Comparison of ENCODE assay signal across 10 cellular contexts in genomic region chrX:48466696-48467095, GRCh38. TPM values are rescaled to one million over a fixed set of nuclear protein-coding genes. Genes with fewer than 3 reads are reported as not detected.
DNase-seq lines count a peak whose midpoint lies in the region; TF ChIP-seq lines count a peak whose summit lies in the region.
"Had no signal": no experiment of that assay in that cellular context is flagged by ENCODE, and none has a peak within 500 bp of the region (broad histone marks: within the 10 kb centered on the region; RNA-seq: fewer than 3 reads in every experiment).

No MANE protein-coding gene starts in this region.

- in situ Hi-C loops in ACHN (cut with HindIII; ENCODE audit: low pct_ligation_motif_present, low pct_unique_long_range_greater_than_20kb, low sequenced_read_pairs): no loop called here

- H3K27me3 Mint-ChIP-seq in CD14-positive monocyte (ENCODE audit: low read depth in 3 of 3): peaks cover 1 to 17% (median 3%) of the 10 kb centered on the region in 3 donors
- H3K27me3 Mint-ChIP-seq in activated naive CD8-positive, alpha-beta T cell treated with anti-CD3 and anti-CD28 coated beads for 36 hours: no peaks in the 10 kb centered on the region
- H3K27me3 Mint-ChIP-seq in nephron (ENCODE audit: low read depth): peaks cover 17% of the 10 kb centered on the region

- H3K4me2 ChIP-seq in MM.1S (ENCODE audit: low read depth, low read length): peak overlapping the region; percentile 74; the same call in 1 of the 2 replicates

- no peak for DNase-seq in CD14-positive monocyte (ENCODE audit: low spot score)
- no peak for DNase-seq in MM.1S
- DNase-seq in activated naive CD8-positive, alpha-beta T cell treated with anti-CD3 and anti-CD28 coated beads for 36 hours: peak; percentile 39
- no peak for DNase-seq in GM20000 (ENCODE audit: low spot score)
- no peak for DNase-seq in esophagus squamous epithelium (lab: John Stamatoyannopoulos, UW)
- DNase-seq in ACHN: no peak
- DNase-seq in amniotic stem cell (lab: John Stamatoyannopoulos, UW): no peak
- DNase-seq: NCI-H1048 had no signal

- peaks cover 48% of the 10 kb centered on the region for H3K79me2 ChIP-seq in MM.1S (ENCODE audit: low read length)

- TF ChIP-seq CTCF in CD14-positive monocyte (IDR thresholded peaks at IDR 0.05): peak; percentile 18
- peak; percentile 30 for TF ChIP-seq CTCF in MM.1S (IDR thresholded peaks at IDR 0.05; ENCODE audit: low read length)
- TF ChIP-seq CTCF in nephron (IDR thresholded peaks at IDR 0.05; ENCODE audit: unreplicated experiment in 3 of 3): no peak
- no peak for TF ChIP-seq CTCF in GM20000 (IDR thresholded peaks at IDR 0.05; ENCODE audit: extremely low read depth, missing control alignments)
- TF ChIP-seq CTCF in esophagus squamous epithelium (IDR thresholded peaks at IDR 0.05): peak in 1 of 6 experiments; percentile 22

- H3K27ac Mint-ChIP-seq in CD14-positive monocyte: no peak overlapping the region
- peak overlapping the region; percentile 96 for H3K27ac Mint-ChIP-seq in activated naive CD8-positive, alpha-beta T cell treated with anti-CD3 and anti-CD28 coated beads for 36 hours
- H3K27ac Mint-ChIP-seq in nephron: peak overlapping the region in 1 of 3 experiments; percentile 48
- H3K27ac Mint-ChIP-seq: dendritic cell treated with granulocyte-macrophage colony-stimulating factor and Interleukin-4, amounts not matched to agents 40 ng/mL and 50 ng/mL, for 4 days had no signal

- TF ChIP-seq POLR2A in esophagus squamous epithelium (IDR thresholded peaks at IDR 0.05): no peak

- 100% methylated on average over 1 of the region's 10 CpGs; no CpG with 5 or more reads in 1 of the 2 donors for WGBS in esophagus squamous epithelium, 2 donors

- H3K9me2 ChIP-seq in MM.1S (replicated peaks; ENCODE audit: insufficient read depth, low read length): no peaks in the 10 kb centered on the region

- H3K4me1 ChIP-seq in MM.1S (ENCODE audit: low read length) (no peaks in the 10 kb centered on the region), esophagus squamous epithelium (peaks cover 0 to 23% (median 0%) of the 10 kb centered on the region in 3 donors)

- no peak overlapping the region for H3K4me3 Mint-ChIP-seq in CD14-positive monocyte
- H3K4me3 Mint-ChIP-seq in activated naive CD8-positive, alpha-beta T cell treated with anti-CD3 and anti-CD28 coated beads for 36 hours: peak overlapping the region; percentile 90
- peak overlapping the region in 2 of 3 experiments; percentile 69 to 75 for H3K4me3 Mint-ChIP-seq in nephron
- H3K4me3 Mint-ChIP-seq: dendritic cell treated with granulocyte-macrophage colony-stimulating factor and Interleukin-4, amounts not matched to agents 40 ng/mL and 50 ng/mL, for 4 days had no signal

- peaks cover 3 to 4% of the 10 kb centered on the region in 2 donors for H3K36me3 Mint-ChIP-seq in CD14-positive monocyte
- H3K36me3 Mint-ChIP-seq in activated naive CD8-positive, alpha-beta T cell treated with anti-CD3 and anti-CD28 coated beads for 36 hours: peaks cover 51% of the 10 kb centered on the region
- no peaks in the 10 kb centered on the region for H3K36me3 Mint-ChIP-seq in nephron (ENCODE audit: low read depth)

- H3K9me3 ChIP-seq in MM.1S (replicated peaks; ENCODE audit: insufficient read depth, low read length) (no peaks in the 10 kb centered on the region), esophagus squamous epithelium (no peaks in the 10 kb centered on the region)

- H3K9me3 Mint-ChIP-seq in CD14-positive monocyte (peaks cover 0 to 2% (median 0%) of the 10 kb centered on the region in 7 donors), nephron (peaks cover 17% of the 10 kb centered on the region)
- no peaks in the 10 kb centered on the region for H3K9me3 Mint-ChIP-seq in activated naive CD8-positive, alpha-beta T cell treated with anti-CD3 and anti-CD28 coated beads for 36 hours
- H3K9me3 Mint-ChIP-seq: dendritic cell treated with granulocyte-macrophage colony-stimulating factor and Interleukin-4, amounts not matched to agents 40 ng/mL and 50 ng/mL, for 4 days had no signal

- H3K36me3 ChIP-seq in MM.1S (replicated peaks; ENCODE audit: insufficient read depth, low read length) (no peaks in the 10 kb centered on the region), esophagus squamous epithelium (no peaks in the 10 kb centered on the region)

- intact Hi-C loops in CD14-positive monocyte (cut with micrococcal nuclease): no loop called here
- intact Hi-C loops in esophagus squamous epithelium (cut with DNase I): no loop called here

- no peak overlapping the region for H3K27ac ChIP-seq in MM.1S (ENCODE audit: low read length)
- H3K27ac ChIP-seq in esophagus squamous epithelium: no peak overlapping the region

- no peak overlapping the region for H3K9ac ChIP-seq in MM.1S (ENCODE audit: low read length)

- peaks cover 22% of the 10 kb centered on the region for H3K4me1 Mint-ChIP-seq in CD14-positive monocyte
- H3K4me1 Mint-ChIP-seq in activated naive CD8-positive, alpha-beta T cell treated with anti-CD3 and anti-CD28 coated beads for 36 hours: peaks cover 29% of the 10 kb centered on the region
- peaks cover 38% of the 10 kb centered on the region for H3K4me1 Mint-ChIP-seq in nephron

- no peaks in the 10 kb centered on the region for H4K20me1 ChIP-seq in MM.1S (ENCODE audit: insufficient read depth, low read length)

- H3K4me3 ChIP-seq in MM.1S (ENCODE audit: low read length) (peak overlapping the region; percentile 86; the same call in 1 of the 2 replicates), esophagus squamous epithelium (no peak overlapping the region)

- H2AFZ ChIP-seq in MM.1S (ENCODE audit: low read length): no peak overlapping the region

- H3F3A ChIP-seq in MM.1S (ENCODE audit: insufficient read depth, low read length): no peaks in the 10 kb centered on the region

- H3K27me3 ChIP-seq in MM.1S (replicated peaks; ENCODE audit: insufficient read depth, low read length) (no peaks in the 10 kb centered on the region), esophagus squamous epithelium (no peaks in the 10 kb centered on the region)

RNA-seq across cellular contexts. Expression of gene SLC38A5, which starts 3.4 kb away (rescaled TPM):
- under 1 TPM; 0.69 to 0.94 TPM for polyA plus RNA-seq in CD14-positive monocyte
- total RNA-seq in activated naive CD8-positive, alpha-beta T cell treated with anti-CD3 and anti-CD28 coated beads for 36 hours: 100 to 1,000 TPM; 146 to 156 TPM
- 10 to 100 TPM in 3 of 4 donors, 1 to 10 TPM in 1; 9.6 to 25.4 (median 24.7) TPM for total RNA-seq in esophagus squamous epithelium

RNA-seq across cellular contexts. Expression of gene FTSJ1, which starts 9.3 kb away (rescaled TPM):
- 10 to 100 TPM; 36.6 to 44.3 TPM for polyA plus RNA-seq in CD14-positive monocyte
- total RNA-seq in activated naive CD8-positive, alpha-beta T cell treated with anti-CD3 and anti-CD28 coated beads for 36 hours: 10 to 100 TPM; 98.7 to 98.8 TPM
- 10 to 100 TPM; 33.4 to 61.8 (median 45.8) TPM for total RNA-seq in esophagus squamous epithelium

RNA-seq across cellular contexts. Expression of gene PORCN, which starts 42.1 kb away (rescaled TPM):
- polyA plus RNA-seq in CD14-positive monocyte: 1 to 10 TPM; 7.5 to 7.8 TPM
- 10 to 100 TPM; 11.0 to 11.9 TPM for total RNA-seq in activated naive CD8-positive, alpha-beta T cell treated with anti-CD3 and anti-CD28 coated beads for 36 hours
- 10 to 100 TPM; 11.2 to 25.8 (median 17.6) TPM for total RNA-seq in esophagus squamous epithelium

RNA-seq across cellular contexts. Expression of gene EBP, which starts 54.9 kb away (rescaled TPM):
- 10 to 100 TPM; 47.4 to 59.5 TPM for polyA plus RNA-seq in CD14-positive monocyte
- total RNA-seq in activated naive CD8-positive, alpha-beta T cell treated with anti-CD3 and anti-CD28 coated beads for 36 hours: 100 to 1,000 TPM; 165 to 169 TPM
- total RNA-seq in esophagus squamous epithelium: 100 to 1,000 TPM in 1 of 4 donors, 10 to 100 TPM in 3; 60.8 to 119 (median 87.1) TPM

RNA-seq across cellular contexts. Expression of gene SSX4B, which starts 54.9 kb away (rescaled TPM):
- polyA plus RNA-seq in CD14-positive monocyte: not detected
- total RNA-seq in activated naive CD8-positive, alpha-beta T cell treated with anti-CD3 and anti-CD28 coated beads for 36 hours: not detected
- not detected for total RNA-seq in esophagus squamous epithelium

Comparison
In these comparisons a context has a peak if more than half of its experiments do, and no peak if none do; other contexts are left out.
1. H3K4me3 Mint-ChIP-seq: peak in activated naive CD8-positive, alpha-beta T cell treated with anti-CD3 and anti-CD28 coated beads for 36 hours (single experiment) and nephron (2 of 3); none in CD14-positive monocyte (0 of 2).
2. CTCF ChIP-seq: peak in CD14-positive monocyte (single experiment) and MM.1S (single experiment); none in nephron (0 of 3) and GM20000 (single experiment).
3. RNA of gene SLC38A5, which starts 3.4 kb away (total RNA-seq): 146 to 156 TPM in activated naive CD8-positive, alpha-beta T cell treated with anti-CD3 and anti-CD28 coated beads for 36 hours; 9.6 to 25.4 TPM in esophagus squamous epithelium; every median in the first group is over 4 times any median in the second.